ENCODE assay signal across 8 cellular contexts in genomic region chr2:233449071-233449901, GRCh38.
A peak's percentile ranks its signal among the peaks of the same experiment; 100 is the strongest.
DNase-seq lines count a peak whose midpoint lies in the region; ATAC-seq and TF ChIP-seq lines count a peak whose summit lies in the region.

No MANE protein-coding gene starts in this region.

- H3K36me3 Mint-ChIP-seq in activated T-cell treated with anti-CD3 and anti-CD28 coated beads, Interleukin-2, amount 50 U/mL, for 72 hours (ENCODE audit: insufficient read depth in 2 of 2): peaks cover 8 to 18% of the 10 kb centered on the region in 2 donors

- no peaks in the 10 kb centered on the region for H3K9me3 Mint-ChIP-seq in activated T-cell treated with anti-CD3 and anti-CD28 coated beads, Interleukin-2, amount 50 U/mL, for 72 hours

- peaks cover 12 to 100% of the 10 kb centered on the region in 2 donors for H3K36me3 ChIP-seq in psoas muscle (ENCODE audit: insufficient read depth in 1 of 2, low read depth in 1 of 2)

- no peak for DNase-seq in GM10248 (ENCODE audit: extremely low spot score)
- peak; percentile 64 for DNase-seq in SK-MEL-5 (ENCODE audit: low read depth, low spot score)
- DNase-seq in glomerular visceral epithelial cell (ENCODE audit: extremely low spot score): peak; percentile 79
- DNase-seq in psoas muscle: peak; percentile 30 to 67
- DNase-seq in GDM1 (lab: John Stamatoyannopoulos, UW): no peak
- DNase-seq in NCI-H446 treated with DMSO at 0.1 percent for 48 hours (lab: John Stamatoyannopoulos, UW): no peak
- no peak for DNase-seq in GM19240 (ENCODE audit: insufficient read length, low spot score)
- DNase-seq in activated T-cell treated with anti-CD3 and anti-CD28 coated beads, Interleukin-2, amount 50 U/mL, for 72 hours: no peak

- WGBS in psoas muscle, 3 donors: 67 to 74% (median 68%) methylated on average over 29 to 31 of the region's 31 CpGs

- no peaks in the 10 kb centered on the region for H3K9me3 ChIP-seq in psoas muscle

- H3K27ac Mint-ChIP-seq in activated T-cell treated with anti-CD3 and anti-CD28 coated beads, Interleukin-2, amount 50 U/mL, for 72 hours: no peak overlapping the region

- H3K4me1 Mint-ChIP-seq in activated T-cell treated with anti-CD3 and anti-CD28 coated beads, Interleukin-2, amount 50 U/mL, for 72 hours (ENCODE audit: low read depth): no peaks in the 10 kb centered on the region

- ATAC-seq in psoas muscle: peak in 2 of 4 donors; percentile 14 to 18
- no peak for ATAC-seq in activated T-cell treated with anti-CD3 and anti-CD28 coated beads, Interleukin-2, amount 50 U/mL, for 72 hours (replicated peaks in 1 of 2)

- TF ChIP-seq CTCF in GM10248 (IDR thresholded peaks at IDR 0.05; ENCODE audit: control extremely low read depth, extremely low read depth, low read depth, missing control alignments) (peak; percentile 39), psoas muscle (IDR thresholded peaks at IDR 0.05) (peak; percentile 36)

- no peaks in the 10 kb centered on the region for H3K4me1 ChIP-seq in psoas muscle

- no peak overlapping the region for H3K4me3 Mint-ChIP-seq in activated T-cell treated with anti-CD3 and anti-CD28 coated beads, Interleukin-2, amount 50 U/mL, for 72 hours

- POLR2A ChIA-PET in GM10248 (lab: Yijun Ruan, JAX): no interaction called here

- H3K27ac ChIP-seq in psoas muscle: peak overlapping the region; percentile 23

- intact Hi-C loops in psoas muscle (cut with DNase I): no loop called here

- H3K4me3 ChIP-seq in psoas muscle: no peak overlapping the region

- no peaks in the 10 kb centered on the region for H3K27me3 Mint-ChIP-seq in activated T-cell treated with anti-CD3 and anti-CD28 coated beads, Interleukin-2, amount 50 U/mL, for 72 hours (ENCODE audit: low read depth)

- in situ Hi-C loops in SK-MEL-5 (cut with HindIII; ENCODE audit: low pct_unique_long_range_greater_than_20kb, low sequenced_read_pairs): no loop called here

- CTCF ChIA-PET in GM10248 (lab: Yijun Ruan, JAX): interaction anchor here (1.2 to 8.4 kb wide), 4 partner anchors 9 to 263 kb away, joined by 3 to 138 read pairs (median 6); no protein-coding TSS in a partner anchor

- no peaks in the 10 kb centered on the region for H3K27me3 ChIP-seq in psoas muscle (ENCODE audit: insufficient read depth in 3 of 3, low read length in 2 of 3)

Comparison
In these comparisons a context has a peak if more than half of its experiments do, and no peak if none do; other contexts are left out.
1. DNase-seq: peak in SK-MEL-5 (single experiment), glomerular visceral epithelial cell (single experiment) and psoas muscle (2 of 2); none in GM10248 (single experiment), GDM1 (single experiment), NCI-H446 treated with DMSO at 0.1 percent for 48 hours (single experiment), GM19240 (single experiment) and activated T-cell treated with anti-CD3 and anti-CD28 coated beads, Interleukin-2, amount 50 U/mL, for 72 hours (0 of 2).